19 cellular contexts compared by ENCODE assay signal in genomic region chr12:20439634-20440033, GRCh38.
DNase-seq lines count a peak whose midpoint lies in the region; ATAC-seq and TF ChIP-seq lines count a peak whose summit lies in the region.
"Had no signal": no experiment of that assay in that cellular context is flagged by ENCODE, and none has a peak within 500 bp of the region (broad histone marks: within the 10 kb centered on the region; RNA-seq: fewer than 3 reads in every experiment).

No MANE protein-coding gene starts in this region.

- 42 to 78% methylated on average over 1 of the region's 1 CpG for WGBS in gastroesophageal sphincter (ENCODE audit: low coverage in 1 of 2), 2 donors

- H3K27me3 ChIP-seq in gastroesophageal sphincter (no peaks in the 10 kb centered on the region), uterus (no peaks in the 10 kb centered on the region)

- peaks cover 80% of the 10 kb centered on the region for H3K4me1 Mint-ChIP-seq in osteocyte (ENCODE audit: unreplicated experiment)

- DNase-seq in cardiac fibroblast (ENCODE audit: low read depth in 2 of 2) (peak; percentile 37 to 45), osteocyte (ENCODE audit: extremely low spot score, unreplicated experiment) (no peak), uterus (no peak), kidney tubule cell (ENCODE audit: low spot score) (no peak), kidney glomerular epithelial cell (lab: John Stamatoyannopoulos, UW) (no peak)
- DNase-seq: DND-41, GM23248, NCI-H1417, NCI-H1930, NCI-H2171, NCI-H446, NCI-H69, RPMI8226 had no signal

- H3K27ac Mint-ChIP-seq in osteocyte (ENCODE audit: unreplicated experiment): peak overlapping the region; percentile 69

- no peak overlapping the region for H3K4me3 Mint-ChIP-seq in osteocyte (ENCODE audit: unreplicated experiment)

- intact Hi-C loops in uterus (cut with DNase I; ENCODE audit: low total_unique reads): no loop called here

- TF ChIP-seq POLR2A in gastroesophageal sphincter (IDR thresholded peaks at IDR 0.05): no peak
- TF ChIP-seq POLR2A in uterus (IDR thresholded peaks at IDR 0.05): no peak

- no peak for TF ChIP-seq CTCF in cardiac fibroblast (IDR thresholded peaks at IDR 0.05; ENCODE audit: low read depth, low read length)
- no peak for TF ChIP-seq CTCF in gastroesophageal sphincter (IDR thresholded peaks at IDR 0.05)
- no peak for TF ChIP-seq CTCF in osteocyte (IDR thresholded peaks at IDR 0.05)
- TF ChIP-seq CTCF in uterus (IDR thresholded peaks at IDR 0.05): no peak

- H3K4me3 ChIP-seq in cardiac fibroblast (replicated peaks in 1 of 2; ENCODE audit: low read depth in 2 of 2, low read length in 2 of 2) (no peak overlapping the region), gastroesophageal sphincter (no peak overlapping the region), uterus (no peak overlapping the region)
- H3K4me3 ChIP-seq: GM12878, GM23248, K562 had no signal

- ATAC-seq in gastroesophageal sphincter (peak; percentile 68), HG03159 (IDR thresholded peaks at IDR 0.05; ENCODE audit: unreplicated experiment) (no peak)
- ATAC-seq: GM12878, HCT116, K562 had no signal

- H3K9me3 Mint-ChIP-seq in osteocyte (ENCODE audit: unreplicated experiment): peaks cover 9% of the 10 kb centered on the region

- H3K4me1 ChIP-seq in gastroesophageal sphincter: peaks cover 15 to 95% (median 26%) of the 10 kb centered on the region in 3 donors
- no peaks in the 10 kb centered on the region for H3K4me1 ChIP-seq in uterus

- no peaks in the 10 kb centered on the region for H3K27me3 Mint-ChIP-seq in osteocyte (ENCODE audit: unreplicated experiment)

- H3K27ac ChIP-seq in gastroesophageal sphincter (peak overlapping the region; percentile 31 to 56 (median 49)), uterus (peak overlapping the region; percentile 38 to 50)
- H3K27ac ChIP-seq: C4-2B, GM23248 had no signal

- H3K36me3 ChIP-seq in gastroesophageal sphincter (no peaks in the 10 kb centered on the region), uterus (no peaks in the 10 kb centered on the region)

- no peak for TF ChIP-seq EP300 in gastroesophageal sphincter (IDR thresholded peaks at IDR 0.05)

- H3K9me3 ChIP-seq in gastroesophageal sphincter: no peaks in the 10 kb centered on the region
- no peaks in the 10 kb centered on the region for H3K9me3 ChIP-seq in uterus

- peaks cover 9% of the 10 kb centered on the region for H3K36me3 Mint-ChIP-seq in osteocyte (ENCODE audit: unreplicated experiment)

Comparison
In these comparisons a context has a peak if more than half of its experiments do, and no peak if none do; other contexts are left out.
1. DNase-seq: peak in cardiac fibroblast (2 of 2); none in osteocyte (single experiment), uterus (0 of 2), kidney tubule cell (single experiment) and kidney glomerular epithelial cell (single experiment).